ENCODE assay signal across 28 cellular contexts in the genomic region with DNA sequence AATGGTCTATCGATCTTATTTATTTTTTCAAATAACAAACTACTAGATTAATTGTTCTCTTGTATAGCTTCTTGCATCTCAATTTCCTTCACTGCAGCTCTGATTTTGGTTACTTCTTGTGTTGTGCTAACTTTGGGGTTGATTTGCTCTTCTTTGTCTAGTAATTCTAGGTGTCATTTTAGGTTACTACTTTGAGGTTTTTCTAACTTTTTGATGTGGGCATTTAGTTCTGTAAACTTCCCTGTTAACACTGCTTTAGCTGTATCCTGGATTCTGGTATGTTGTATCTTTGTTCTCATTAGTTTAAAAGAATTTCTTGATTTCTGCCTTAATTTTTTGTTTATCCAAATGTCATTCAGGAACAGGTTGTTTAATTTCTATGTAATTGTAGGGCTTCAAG.
"Had no signal": no experiment of that assay in that cellular context is flagged by ENCODE, and none has a peak within 500 bp of the region (broad histone marks: within the 10 kb centered on the region; RNA-seq: fewer than 3 reads in every experiment).

No MANE protein-coding gene starts in this region.

- DNase-seq: colonic mucosa; cortex of kidney; dermis blood vessel endothelial cell; dorsolateral prefrontal cortex; effector CD4-positive, alpha-beta T cell; effector CD8-positive, alpha-beta T cell; effector memory CD4-positive, alpha-beta T cell; effector memory CD8-positive, alpha-beta T cell; endodermal cell; erythroblast; esophagus squamous epithelium; foreskin fibroblast; foreskin keratinocyte; foreskin melanocyte; gastrocnemius medialis; glutamatergic neuron; head of caudate nucleus; heart left ventricle; heart right ventricle had no signal

- H3K4me1 ChIP-seq: colonic mucosa, esophagus muscularis mucosa, esophagus squamous epithelium, foreskin keratinocyte, gastrocnemius medialis, gastroesophageal sphincter, heart left ventricle, heart right ventricle had no signal

- H3K4me3 ChIP-seq: colonic mucosa, coronary artery, dorsolateral prefrontal cortex, esophagus muscularis mucosa, esophagus squamous epithelium, gastrocnemius medialis, gastroesophageal sphincter, heart left ventricle, heart right ventricle had no signal

- FAIRE-seq: colon, endometrium, endothelial cell of umbilical vein, frontal cortex had no signal

- H3K27ac ChIP-seq: colonic mucosa, coronary artery, dorsolateral prefrontal cortex, epithelial cell of prostate, esophagus muscularis mucosa, esophagus squamous epithelium, foreskin keratinocyte, gastrocnemius medialis, gastroesophageal sphincter, heart left ventricle, heart right ventricle had no signal

- ATAC-seq: effector memory CD8-positive, alpha-beta T cell; esophagus mucosa; foreskin keratinocyte; gastrocnemius medialis; gastroesophageal sphincter; heart left ventricle; heart right ventricle had no signal

- H3K27me3 ChIP-seq: colonic mucosa, esophagus muscularis mucosa, esophagus squamous epithelium, foreskin keratinocyte, gastrocnemius medialis, gastroesophageal sphincter, heart left ventricle, heart right ventricle had no signal

- H3K9me3 ChIP-seq: colonic mucosa, esophagus muscularis mucosa, gastrocnemius medialis had no signal

- H3K36me3 ChIP-seq: colonic mucosa, esophagus muscularis mucosa, esophagus squamous epithelium, gastrocnemius medialis, gastroesophageal sphincter, heart left ventricle, heart right ventricle had no signal
